Comparison of ENCODE assay signal across 29 cellular contexts in genomic region chr15:63385911-63386531, GRCh38.
"Had no signal": no experiment of that assay in that cellular context is flagged by ENCODE, and none has a peak within 500 bp of the region (broad histone marks: within the 10 kb centered on the region; RNA-seq: fewer than 3 reads in every experiment).

No MANE protein-coding gene starts in this region.

- H3K27ac Mint-ChIP-seq: activated CD8-positive, alpha-beta memory T cell treated with anti-CD3 and anti-CD28 coated beads, Interleukin-2, amount 10 ng/mL, durations not matched to agents 7 days and 5 days; activated naive CD4-positive, alpha-beta T cell treated with anti-CD3 and anti-CD28 coated beads, Interleukin-2, amount 50 U/mL, for 24 hours; activated T-cell treated with anti-CD3 and anti-CD28 coated beads, Interleukin-2, amount 50 U/mL, for 24 hours; activated T-helper 1 cell treated with anti-CD3 and anti-CD28 coated beads, Interleukin-12 subunit alpha, Interleukin-12 subunit beta, Interleukin-2, Interleukin-4 antibody, amounts not matched to agents 30 ng/mL and 10 ng/mL and 1 ng/mL, durations not matched to agents 14 hours and 24 hours and 36 hours; T-helper 1 cell treated with Interleukin-12 subunit alpha and Interleukin-12 subunit beta and Interleukin-4 antibody, amounts not matched to agents 30 μg/mL and 1 μg/mL, for 36 hours; WTC11 had no signal

- H3K27ac ChIP-seq: SJSA1 had no signal

- ATAC-seq: activated CD8-positive, alpha-beta memory T cell treated with anti-CD3 and anti-CD28 coated beads, Interleukin-2, amount 10 ng/mL, durations not matched to agents 7 days and 5 days; Panc1; SK-N-SH treated with all-trans-retinoic acid at 6 μM for 48 hours; WTC11 had no signal

- H3K27me3 ChIP-seq: SJSA1 had no signal

- H3K36me3 ChIP-seq: SJSA1 had no signal

- H3K9me3 Mint-ChIP-seq: activated naive CD4-positive, alpha-beta T cell treated with anti-CD3 and anti-CD28 coated beads, Interleukin-2, amount 50 U/mL, for 24 hours; activated T-cell treated with anti-CD3 and anti-CD28 coated beads, Interleukin-2, amount 50 U/mL, for 24 hours; T-helper 1 cell treated with Interleukin-12 subunit alpha and Interleukin-12 subunit beta and Interleukin-4 antibody, amounts not matched to agents 30 μg/mL and 1 μg/mL, for 36 hours had no signal

- H3K4me3 Mint-ChIP-seq: activated CD8-positive, alpha-beta memory T cell treated with anti-CD3 and anti-CD28 coated beads, Interleukin-2, amount 10 ng/mL, durations not matched to agents 7 days and 5 days; activated naive CD4-positive, alpha-beta T cell treated with anti-CD3 and anti-CD28 coated beads, Interleukin-2, amount 50 U/mL, for 24 hours; activated T-cell treated with anti-CD3 and anti-CD28 coated beads, Interleukin-2, amount 50 U/mL, for 24 hours; activated T-helper 1 cell treated with anti-CD3 and anti-CD28 coated beads, Interleukin-12 subunit alpha, Interleukin-12 subunit beta, Interleukin-2, Interleukin-4 antibody, amounts not matched to agents 30 ng/mL and 10 ng/mL and 1 ng/mL, durations not matched to agents 14 hours and 24 hours and 36 hours; T-helper 1 cell treated with Interleukin-12 subunit alpha and Interleukin-12 subunit beta and Interleukin-4 antibody, amounts not matched to agents 30 μg/mL and 1 μg/mL, for 36 hours; WTC11 had no signal

- DNase-seq: activated CD4-positive, alpha-beta T cell treated with anti-CD3 and anti-CD28 coated beads for 48 hours; activated CD4-positive, alpha-beta T cell treated with anti-CD3 and anti-CD28 coated beads, Interleukin-2, amount 50 U/mL, for 48 hours; activated CD4-positive, CD25-positive, alpha-beta regulatory T cell treated with anti-CD3 and anti-CD28 coated beads, Interleukin-2, amount 50 U/mL, for 72 hours; activated CD8-positive, alpha-beta memory T cell treated with anti-CD3 and anti-CD28 coated beads, Interleukin-2, amount 10 ng/mL, durations not matched to agents 7 days and 5 days; activated effector memory CD4-positive, alpha-beta T cell treated with Interleukin-2 at 50 U/mL for 16 hours; activated naive CD4-positive, alpha-beta T cell; activated T-cell treated with anti-CD3 and anti-CD28 coated beads, Interleukin-2, amount 50 U/mL, for 24 hours; aorta; Karpas-422; NCI-H1092 treated with DMSO at 0.1 percent for 48 hours; NCI-H1417 treated with DMSO at 0.1 percent for 48 hours; NCI-H1694 treated with DMSO at 0.1 percent for 48 hours; NCI-H2029 treated with DMSO at 0.1 percent for 48 hours; NCI-H345; NCI-H510A; NCI-H526 treated with DMSO at 0.1 percent for 48 hours; NCI-H82; NK-92 treated with Interleukin-12 subunit alpha and Interleukin-12 subunit beta, amount 100 ng/mL, for 24 hours; OCI-M1; RPMI8226; SHP77; T-helper 9 cell had no signal

- H3K36me3 Mint-ChIP-seq: activated CD8-positive, alpha-beta memory T cell treated with anti-CD3 and anti-CD28 coated beads, Interleukin-2, amount 10 ng/mL, durations not matched to agents 7 days and 5 days; activated naive CD4-positive, alpha-beta T cell treated with anti-CD3 and anti-CD28 coated beads, Interleukin-2, amount 50 U/mL, for 24 hours had no signal

- H3K4me3 ChIP-seq: SJSA1 had no signal
